In genomic region chr16:28621756-28622155, GRCh38 we compare ENCODE assay signal across 15 cellular contexts. TPM values are rescaled to one million over a fixed set of nuclear protein-coding genes. Genes with fewer than 3 reads are reported as not detected.
DNase-seq lines count a peak whose midpoint lies in the region; ATAC-seq and TF ChIP-seq lines count a peak whose summit lies in the region.
"Had no signal": no experiment of that assay in that cellular context is flagged by ENCODE, and none has a peak within 500 bp of the region (broad histone marks: within the 10 kb centered on the region; RNA-seq: fewer than 3 reads in every experiment).

No MANE protein-coding gene starts in this region.

- peaks cover 0 to 1% of the 10 kb centered on the region in 2 donors for H3K36me3 ChIP-seq in body of pancreas (replicated peaks in 1 of 2; ENCODE audit: insufficient read depth in 1 of 2, low read depth in 2 of 2)
- H3K36me3 ChIP-seq: gastrocnemius medialis, pancreas had no signal

- POLR2A ChIA-PET in activated CD4-positive, alpha-beta T cell treated with anti-CD3 and anti-CD28 coated beads, Interleukin-2, amount 10 ng/mL, durations not matched to agents 7 days and 5 days (lab: Charles Lee), result no interaction called here

- no peak for TF ChIP-seq POLR2A in body of pancreas (IDR thresholded peaks at IDR 0.05)

- H3K4me1 Mint-ChIP-seq in activated CD4-positive, alpha-beta T cell treated with anti-CD3 and anti-CD28 coated beads, Interleukin-2, amount 10 ng/mL, durations not matched to agents 7 days and 5 days, result peaks cover 19% of the 10 kb centered on the region
- peaks cover 9% of the 10 kb centered on the region for H3K4me1 Mint-ChIP-seq in activated T-helper 1 cell treated with anti-CD3 and anti-CD28 coated beads, Interleukin-12 subunit alpha, Interleukin-12 subunit beta, Interleukin-2, Interleukin-4 antibody, amounts not matched to agents 30 ng/mL and 10 ng/mL and 1 ng/mL, durations not matched to agents 14 hours and 24 hours and 36 hours (ENCODE audit: low read depth)
- peaks cover 29% of the 10 kb centered on the region for H3K4me1 Mint-ChIP-seq in nephron progenitor cell

- no peaks in the 10 kb centered on the region for H3K9me3 Mint-ChIP-seq in activated CD4-positive, alpha-beta T cell treated with anti-CD3 and anti-CD28 coated beads, Interleukin-2, amount 10 ng/mL, durations not matched to agents 7 days and 5 days
- no peaks in the 10 kb centered on the region for H3K9me3 Mint-ChIP-seq in activated T-helper 1 cell treated with anti-CD3 and anti-CD28 coated beads, Interleukin-12 subunit alpha, Interleukin-12 subunit beta, Interleukin-2, Interleukin-4 antibody, amounts not matched to agents 30 ng/mL and 10 ng/mL and 1 ng/mL, durations not matched to agents 14 hours and 24 hours and 36 hours
- peaks cover 3% of the 10 kb centered on the region for H3K9me3 Mint-ChIP-seq in nephron progenitor cell
- H3K9me3 Mint-ChIP-seq: mesothelial cell of epicardium had no signal

- no peak for ATAC-seq in HG03025 (IDR thresholded peaks at IDR 0.05; ENCODE audit: low FRiP score, unreplicated experiment)
- ATAC-seq in body of pancreas, result no peak
- ATAC-seq: gastrocnemius medialis had no signal

- intact Hi-C loops in activated T-helper 1 cell treated with anti-CD3 and anti-CD28 coated beads, Interleukin-12 subunit alpha, Interleukin-12 subunit beta, Interleukin-2, Interleukin-4 antibody, amounts not matched to agents 30 ng/mL and 10 ng/mL and 1 ng/mL, durations not matched to agents 14 hours and 24 hours and 36 hours (cut with micrococcal nuclease), result loop anchor here (5.0 kb wide), 1 partner anchor 64 kb away; no protein-coding TSS in a partner anchor
- intact Hi-C loops in body of pancreas (cut with DNase I), result no loop called here

- 77 to 90% methylated on average over 2 of the region's 2 CpGs for whole genome bisulfite sequencing in body of pancreas, 2 donors

- no peak overlapping the region for H3K4me3 ChIP-seq in body of pancreas
- H3K4me3 ChIP-seq: gastrocnemius medialis had no signal

- no peak for DNase-seq in activated CD4-positive, alpha-beta T cell treated with anti-CD3 and anti-CD28 coated beads, Interleukin-2, amount 10 ng/mL, durations not matched to agents 7 days and 5 days
- no peak for DNase-seq in activated CD4-positive, alpha-beta T cell treated with anti-CD3 and anti-CD28 coated beads, Interleukin-2, amount 50 U/mL, for 4 hours
- DNase-seq in HuH-7 (ENCODE audit: low spot score) (peak; percentile 48), nephron progenitor cell (no peak), hypothalamus (lab: John Stamatoyannopoulos, UW) (no peak), body of pancreas (no peak)
- no peak for DNase-seq in activated T-helper 1 cell treated with anti-CD3 and anti-CD28 coated beads, Interleukin-12 subunit alpha, Interleukin-12 subunit beta, Interleukin-2, Interleukin-4 antibody, amounts not matched to agents 30 ng/mL and 10 ng/mL and 1 ng/mL, durations not matched to agents 14 hours and 24 hours and 36 hours (ENCODE audit: low spot score)
- DNase-seq: ACHN, activated gamma-delta T cell treated with Interleukin-2 at 50 U/mL for 16 hours, gastrocnemius medialis, pancreas, SK-N-SH, spleen had no signal

- CTCF ChIA-PET in activated CD4-positive, alpha-beta T cell treated with anti-CD3 and anti-CD28 coated beads, Interleukin-2, amount 10 ng/mL, durations not matched to agents 7 days and 5 days (lab: Charles Lee), result interaction anchor here (1.6 kb wide), 1 partner anchor 11 kb away, joined by 3 read pairs; no protein-coding TSS in a partner anchor

- peaks cover 11% of the 10 kb centered on the region for H3K27me3 Mint-ChIP-seq in activated CD4-positive, alpha-beta T cell treated with anti-CD3 and anti-CD28 coated beads, Interleukin-2, amount 10 ng/mL, durations not matched to agents 7 days and 5 days
- H3K27me3 Mint-ChIP-seq in activated T-helper 1 cell treated with anti-CD3 and anti-CD28 coated beads, Interleukin-12 subunit alpha, Interleukin-12 subunit beta, Interleukin-2, Interleukin-4 antibody, amounts not matched to agents 30 ng/mL and 10 ng/mL and 1 ng/mL, durations not matched to agents 14 hours and 24 hours and 36 hours (ENCODE audit: insufficient read depth), result peaks cover 9% of the 10 kb centered on the region
- peaks cover 5% of the 10 kb centered on the region for H3K27me3 Mint-ChIP-seq in nephron progenitor cell (ENCODE audit: low read depth, poor library complexity)

- peaks cover 8% of the 10 kb centered on the region for H3K36me3 Mint-ChIP-seq in activated CD4-positive, alpha-beta T cell treated with anti-CD3 and anti-CD28 coated beads, Interleukin-2, amount 10 ng/mL, durations not matched to agents 7 days and 5 days (ENCODE audit: low read depth)
- peaks cover 2% of the 10 kb centered on the region for H3K36me3 Mint-ChIP-seq in activated T-helper 1 cell treated with anti-CD3 and anti-CD28 coated beads, Interleukin-12 subunit alpha, Interleukin-12 subunit beta, Interleukin-2, Interleukin-4 antibody, amounts not matched to agents 30 ng/mL and 10 ng/mL and 1 ng/mL, durations not matched to agents 14 hours and 24 hours and 36 hours (ENCODE audit: low read depth)
- no peaks in the 10 kb centered on the region for H3K36me3 Mint-ChIP-seq in nephron progenitor cell (ENCODE audit: low read depth)
- H3K36me3 Mint-ChIP-seq: mesothelial cell of epicardium had no signal

- H3K27ac ChIP-seq in body of pancreas, result peak overlapping the region in 2 of 4 donors; percentile 7 to 46
- H3K27ac ChIP-seq: pancreas, spleen had no signal

- H3K4me1 ChIP-seq in body of pancreas, result peaks cover 14% of the 10 kb centered on the region
- H3K4me1 ChIP-seq: pancreas had no signal

- no peaks in the 10 kb centered on the region for H3K9me3 ChIP-seq in body of pancreas
- H3K9me3 ChIP-seq: gastrocnemius medialis, pancreas, SK-N-SH, spleen had no signal

- H3K27ac Mint-ChIP-seq in activated CD4-positive, alpha-beta T cell treated with anti-CD3 and anti-CD28 coated beads, Interleukin-2, amount 10 ng/mL, durations not matched to agents 7 days and 5 days, result peak overlapping the region; percentile 70
- peak overlapping the region; percentile 25 for H3K27ac Mint-ChIP-seq in activated T-helper 1 cell treated with anti-CD3 and anti-CD28 coated beads, Interleukin-12 subunit alpha, Interleukin-12 subunit beta, Interleukin-2, Interleukin-4 antibody, amounts not matched to agents 30 ng/mL and 10 ng/mL and 1 ng/mL, durations not matched to agents 14 hours and 24 hours and 36 hours
- peak overlapping the region; percentile 30 for H3K27ac Mint-ChIP-seq in nephron progenitor cell
- H3K27ac Mint-ChIP-seq: mesothelial cell of epicardium had no signal

- TF ChIP-seq CTCF in nephron progenitor cell (IDR thresholded peaks at IDR 0.05) (no peak), body of pancreas (IDR thresholded peaks at IDR 0.05) (no peak)

- H3K4me3 Mint-ChIP-seq in activated CD4-positive, alpha-beta T cell treated with anti-CD3 and anti-CD28 coated beads, Interleukin-2, amount 10 ng/mL, durations not matched to agents 7 days and 5 days, result peak overlapping the region; percentile 77
- peak overlapping the region; percentile 85 for H3K4me3 Mint-ChIP-seq in activated T-helper 1 cell treated with anti-CD3 and anti-CD28 coated beads, Interleukin-12 subunit alpha, Interleukin-12 subunit beta, Interleukin-2, Interleukin-4 antibody, amounts not matched to agents 30 ng/mL and 10 ng/mL and 1 ng/mL, durations not matched to agents 14 hours and 24 hours and 36 hours
- H3K4me3 Mint-ChIP-seq in nephron progenitor cell, result peak overlapping the region; percentile 0
- H3K4me3 Mint-ChIP-seq: mesothelial cell of epicardium had no signal

- H3K27me3 ChIP-seq in body of pancreas, result no peaks in the 10 kb centered on the region
- H3K27me3 ChIP-seq: gastrocnemius medialis, pancreas had no signal

RNA-seq across cellular contexts. Expression of gene SULT1A1, which starts 11.9 kb away (rescaled TPM):
- total RNA-seq in activated CD4-positive, alpha-beta T cell treated with anti-CD3 and anti-CD28 coated beads, Interleukin-2, amount 10 ng/mL, durations not matched to agents 7 days and 5 days, result 10 to 100 TPM; 11.1 to 11.3 TPM
- total RNA-seq in activated T-helper 1 cell treated with anti-CD3 and anti-CD28 coated beads, Interleukin-12 subunit alpha, Interleukin-12 subunit beta, Interleukin-2, Interleukin-4 antibody, amounts not matched to agents 30 ng/mL and 10 ng/mL and 1 ng/mL, durations not matched to agents 14 hours and 24 hours and 36 hours, result 8.4 and 8.9 TPM in 2 replicates
- 10 to 100 TPM; 26.7 to 35.6 TPM for total RNA-seq in body of pancreas

RNA-seq across cellular contexts. Expression of gene NPIPB8, which starts 16.1 kb away (rescaled TPM):
- total RNA-seq in activated CD4-positive, alpha-beta T cell treated with anti-CD3 and anti-CD28 coated beads, Interleukin-2, amount 10 ng/mL, durations not matched to agents 7 days and 5 days, result under 1 TPM in 1 of 2 experiments, not detected in 1; 0.44 TPM
- total RNA-seq in activated T-helper 1 cell treated with anti-CD3 and anti-CD28 coated beads, Interleukin-12 subunit alpha, Interleukin-12 subunit beta, Interleukin-2, Interleukin-4 antibody, amounts not matched to agents 30 ng/mL and 10 ng/mL and 1 ng/mL, durations not matched to agents 14 hours and 24 hours and 36 hours, result 0.70 and 1.2 TPM in 2 replicates
- total RNA-seq in body of pancreas, result under 1 TPM in 1 of 2 donors, not detected in 1; 0.52 TPM

RNA-seq across cellular contexts. Expression of gene SULT1A2, which starts 24.9 kb away (rescaled TPM):
- under 1 TPM; 0.27 to 0.50 TPM for total RNA-seq in activated CD4-positive, alpha-beta T cell treated with anti-CD3 and anti-CD28 coated beads, Interleukin-2, amount 10 ng/mL, durations not matched to agents 7 days and 5 days
- 0.12 and 0.41 TPM in 2 replicates for total RNA-seq in activated T-helper 1 cell treated with anti-CD3 and anti-CD28 coated beads, Interleukin-12 subunit alpha, Interleukin-12 subunit beta, Interleukin-2, Interleukin-4 antibody, amounts not matched to agents 30 ng/mL and 10 ng/mL and 1 ng/mL, durations not matched to agents 14 hours and 24 hours and 36 hours
- total RNA-seq in body of pancreas, result 1 to 10 TPM; 1.3 to 2.3 TPM

Comparison
In these comparisons a context has a peak if more than half of its experiments do, and no peak if none do; other contexts are left out.
1. H3K4me3 Mint-ChIP-seq: peak in every context shown above with its lines; median percentile 85 in activated T-helper 1 cell treated with anti-CD3 and anti-CD28 coated beads, Interleukin-12 subunit alpha, Interleukin-12 subunit beta, Interleukin-2, Interleukin-4 antibody, amounts not matched to agents 30 ng/mL and 10 ng/mL and 1 ng/mL, durations not matched to agents 14 hours and 24 hours and 36 hours; 77 in activated CD4-positive, alpha-beta T cell treated with anti-CD3 and anti-CD28 coated beads, Interleukin-2, amount 10 ng/mL, durations not matched to agents 7 days and 5 days; 0 in nephron progenitor cell.